Comparison of ENCODE assay signal across 9 cellular contexts in genomic region chr1:43058545-43059360, GRCh38.
DNase-seq lines count a peak whose midpoint lies in the region; ATAC-seq, FAIRE-seq and TF ChIP-seq lines count a peak whose summit lies in the region.
"Had no signal": no experiment of that assay in that cellular context is flagged by ENCODE, and none has a peak within 500 bp of the region (broad histone marks: within the 10 kb centered on the region; RNA-seq: fewer than 3 reads in every experiment).

No MANE protein-coding gene starts in this region.

- DNase-seq in NCI-H2171 treated with DMSO at 0.1 percent for 48 hours (lab: John Stamatoyannopoulos, UW) (peak; percentile 1), NCI-H2171 (lab: John Stamatoyannopoulos, UW) (no peak), RCC 7860 (ENCODE audit: low spot score) (peak; percentile 80), epithelial cell of prostate (ENCODE audit: low read depth, low spot score) (no peak), retina (peak; percentile 64), SIG-M5 (lab: John Stamatoyannopoulos, UW) (no peak), GM20000 (ENCODE audit: low spot score) (no peak)

- no peak for ATAC-seq in GM18870 (IDR thresholded peaks at IDR 0.05; ENCODE audit: unreplicated experiment)

- FAIRE-seq in RCC 7860 (lab: Jason Lieb, UNC): peak; percentile 33

- no peak for TF ChIP-seq CTCF in GM20000 (IDR thresholded peaks at IDR 0.05; ENCODE audit: extremely low read depth, missing control alignments)

- H3K27ac ChIP-seq in epithelial cell of prostate: peak overlapping the region; percentile 49
- H3K27ac ChIP-seq: SJSA1 had no signal

Comparison
In these comparisons a context has a peak if more than half of its experiments do, and no peak if none do; other contexts are left out.
1. DNase-seq: peak in NCI-H2171 treated with DMSO at 0.1 percent for 48 hours (single experiment), RCC 7860 (single experiment) and retina (single experiment); none in NCI-H2171 (single experiment), epithelial cell of prostate (single experiment), SIG-M5 (single experiment) and GM20000 (single experiment).